Comparison of ENCODE assay signal across 8 cellular contexts in the genomic region with DNA sequence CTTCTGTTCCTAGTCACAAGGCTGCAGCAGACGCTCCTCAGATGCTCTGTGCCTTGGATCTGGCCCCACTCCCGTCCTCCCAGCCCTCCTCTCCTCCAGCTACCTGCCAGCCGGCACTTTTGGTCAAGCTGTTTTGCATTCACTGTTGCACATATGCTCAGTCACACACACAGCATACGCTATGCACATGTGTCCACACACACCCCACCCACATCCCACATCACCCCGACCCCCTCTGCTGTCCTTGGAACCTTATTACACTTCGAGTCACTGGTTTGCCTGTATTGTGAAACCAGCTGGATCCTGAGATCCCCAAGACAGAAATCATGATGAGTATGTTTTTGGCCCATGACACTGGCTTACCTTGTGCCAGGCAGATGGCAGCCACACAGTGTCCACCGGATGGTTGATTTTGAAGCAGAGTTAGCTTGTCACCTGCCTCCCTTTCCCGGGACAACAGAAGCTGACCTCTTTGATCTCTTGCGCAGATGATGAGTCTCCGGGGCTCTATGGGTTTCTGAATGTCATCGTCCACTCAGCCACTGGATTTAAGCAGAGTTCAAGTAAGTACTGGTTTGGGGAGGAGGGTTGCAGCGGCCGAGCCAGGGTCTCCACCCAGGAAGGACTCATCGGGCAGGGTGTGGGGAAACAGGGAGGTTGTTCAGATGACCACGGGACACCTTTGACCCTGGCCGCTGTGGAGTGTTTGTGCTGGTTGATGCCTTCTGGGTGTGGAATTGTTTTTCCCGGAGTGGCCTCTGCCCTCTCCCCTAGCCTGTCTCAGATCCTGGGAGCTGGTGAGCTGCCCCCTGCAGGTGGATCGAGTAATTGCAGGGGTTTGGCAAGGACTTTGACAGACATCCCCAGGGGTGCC.
DNase-seq lines count a peak whose midpoint lies in the region; ATAC-seq and TF ChIP-seq lines count a peak whose summit lies in the region.

No MANE protein-coding gene starts in this region.

- CTCF ChIA-PET in activated CD4-positive, alpha-beta T cell treated with anti-CD3 and anti-CD28 coated beads, Interleukin-2, amount 10 ng/mL, durations not matched to agents 7 days and 5 days (lab: Charles Lee), result interaction anchor here (0.6 to 3.1 kb wide), 12 partner anchors 8 to 120 kb away, joined by 3 to 14 read pairs (median 4); no protein-coding TSS in a partner anchor

- H3K4me3 Mint-ChIP-seq in activated CD4-positive, alpha-beta T cell treated with anti-CD3 and anti-CD28 coated beads, Interleukin-2, amount 10 ng/mL, durations not matched to agents 7 days and 5 days, result no peak overlapping the region
- no peak overlapping the region for H3K4me3 Mint-ChIP-seq in stimulated activated effector memory CD8-positive, alpha-beta T cell treated with anti-CD3 and anti-CD28 coated beads, Interleukin-12 subunit alpha, Interleukin-12 subunit beta, amount 100 ng/mL, for 72 hours

- H3K4me1 ChIP-seq in mucosa of descending colon (ENCODE audit: low read depth), result peaks cover 3% of the 10 kb centered on the region

- POLR2A ChIA-PET in activated CD4-positive, alpha-beta T cell treated with anti-CD3 and anti-CD28 coated beads, Interleukin-2, amount 10 ng/mL, durations not matched to agents 7 days and 5 days (lab: Charles Lee), result no interaction called here

- ATAC-seq in mucosa of descending colon (peak; percentile 83), GM19455 (IDR thresholded peaks at IDR 0.05; ENCODE audit: unreplicated experiment) (no peak)
- ATAC-seq in stimulated activated effector memory CD8-positive, alpha-beta T cell treated with anti-CD3 and anti-CD28 coated beads, Interleukin-12 subunit alpha, Interleukin-12 subunit beta, amount 100 ng/mL, for 72 hours, result peak; percentile 60

- DNase-seq in GM04504 (ENCODE audit: low read depth) (peak; percentile 33), M059J (ENCODE audit: low read depth) (peak; percentile 36), dermis blood vessel endothelial cell (peak; percentile 78), mucosa of descending colon (peak in 2 of 3 donors; percentile 73 to 80), NK-92 (lab: John Stamatoyannopoulos, UW; ENCODE audit: unreplicated experiment) (no peak)
- DNase-seq in activated CD4-positive, alpha-beta T cell treated with anti-CD3 and anti-CD28 coated beads, Interleukin-2, amount 10 ng/mL, durations not matched to agents 7 days and 5 days, result peak; percentile 61
- DNase-seq in stimulated activated effector memory CD8-positive, alpha-beta T cell treated with anti-CD3 and anti-CD28 coated beads, Interleukin-12 subunit alpha, Interleukin-12 subunit beta, amount 100 ng/mL, for 72 hours (ENCODE audit: low spot score in 2 of 2), result peak; percentile 55 to 77

- intact Hi-C loops in mucosa of descending colon (cut with DNase I, micrococcal nuclease), result no loop called here

- peaks cover 9% of the 10 kb centered on the region for H3K36me3 Mint-ChIP-seq in activated CD4-positive, alpha-beta T cell treated with anti-CD3 and anti-CD28 coated beads, Interleukin-2, amount 10 ng/mL, durations not matched to agents 7 days and 5 days (ENCODE audit: low read depth)
- peaks cover 68% of the 10 kb centered on the region for H3K36me3 Mint-ChIP-seq in stimulated activated effector memory CD8-positive, alpha-beta T cell treated with anti-CD3 and anti-CD28 coated beads, Interleukin-12 subunit alpha, Interleukin-12 subunit beta, amount 100 ng/mL, for 72 hours

- peak; percentile 78 for TF ChIP-seq CTCF in mucosa of descending colon (IDR thresholded peaks at IDR 0.05)

- H3K9me3 ChIP-seq in mucosa of descending colon, result no peaks in the 10 kb centered on the region

- no peaks in the 10 kb centered on the region for H3K27me3 Mint-ChIP-seq in activated CD4-positive, alpha-beta T cell treated with anti-CD3 and anti-CD28 coated beads, Interleukin-2, amount 10 ng/mL, durations not matched to agents 7 days and 5 days

- H3K4me1 Mint-ChIP-seq in activated CD4-positive, alpha-beta T cell treated with anti-CD3 and anti-CD28 coated beads, Interleukin-2, amount 10 ng/mL, durations not matched to agents 7 days and 5 days, result no peaks in the 10 kb centered on the region
- no peaks in the 10 kb centered on the region for H3K4me1 Mint-ChIP-seq in stimulated activated effector memory CD8-positive, alpha-beta T cell treated with anti-CD3 and anti-CD28 coated beads, Interleukin-12 subunit alpha, Interleukin-12 subunit beta, amount 100 ng/mL, for 72 hours

- H3K36me3 ChIP-seq in mucosa of descending colon (ENCODE audit: low read depth), result no peaks in the 10 kb centered on the region

- H3K4me3 ChIP-seq in mucosa of descending colon, result no peak overlapping the region

- no peaks in the 10 kb centered on the region for H3K9me3 Mint-ChIP-seq in activated CD4-positive, alpha-beta T cell treated with anti-CD3 and anti-CD28 coated beads, Interleukin-2, amount 10 ng/mL, durations not matched to agents 7 days and 5 days
- H3K9me3 Mint-ChIP-seq in stimulated activated effector memory CD8-positive, alpha-beta T cell treated with anti-CD3 and anti-CD28 coated beads, Interleukin-12 subunit alpha, Interleukin-12 subunit beta, amount 100 ng/mL, for 72 hours, result no peaks in the 10 kb centered on the region

- no peak overlapping the region for H3K27ac Mint-ChIP-seq in activated CD4-positive, alpha-beta T cell treated with anti-CD3 and anti-CD28 coated beads, Interleukin-2, amount 10 ng/mL, durations not matched to agents 7 days and 5 days
- H3K27ac Mint-ChIP-seq in stimulated activated effector memory CD8-positive, alpha-beta T cell treated with anti-CD3 and anti-CD28 coated beads, Interleukin-12 subunit alpha, Interleukin-12 subunit beta, amount 100 ng/mL, for 72 hours, result no peak overlapping the region
